1 cellular context compared by ENCODE assay signal in genomic region chr20:49281059-49281912, GRCh38.
A peak's percentile ranks its signal among the peaks of the same experiment; 100 is the strongest.
TF ChIP-seq lines count a peak whose summit lies in the region.

No MANE protein-coding gene starts in this region.

TF ChIP-seq in HepG2, 621 proteins besides CTCF, POLR2A, EP300 and RAD21 (continued from another document and continues in another):
- TF ChIP-seq, protein P1, sequence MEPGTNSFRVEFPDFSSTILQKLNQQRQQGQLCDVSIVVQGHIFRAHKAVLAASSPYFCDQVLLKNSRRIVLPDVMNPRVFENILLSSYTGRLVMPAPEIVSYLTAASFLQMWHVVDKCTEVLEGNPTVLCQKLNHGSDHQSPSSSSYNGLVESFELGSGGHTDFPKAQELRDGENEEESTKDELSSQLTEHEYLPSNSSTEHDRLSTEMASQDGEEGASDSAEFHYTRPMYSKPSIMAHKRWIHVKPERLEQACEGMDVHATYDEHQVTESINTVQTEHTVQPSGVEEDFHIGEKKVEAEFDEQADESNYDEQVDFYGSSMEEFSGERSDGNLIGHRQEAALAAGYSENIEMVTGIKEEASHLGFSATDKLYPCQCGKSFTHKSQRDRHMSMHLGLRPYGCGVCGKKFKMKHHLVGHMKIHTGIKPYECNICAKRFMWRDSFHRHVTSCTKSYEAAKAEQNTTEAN (CRISPR knock-in tag; conservative IDR thresholded peaks at IDR 0.05), result no peak
- TF ChIP-seq ZNF879 (CRISPR knock-in tag; IDR thresholded peaks at IDR 0.05), result no peak
- TF ChIP-seq ZNF7 (CRISPR knock-in tag; IDR thresholded peaks at IDR 0.05), result no peak
- no peak for TF ChIP-seq ZNF569 (CRISPR knock-in tag; IDR thresholded peaks at IDR 0.05; ENCODE audit: borderline replicate concordance)
- no peak for TF ChIP-seq ZKSCAN1 (IDR thresholded peaks at IDR 0.05; ENCODE audit: low read length)
- no peak; the same call in 1 of the 2 replicates for TF ChIP-seq POGZ (CRISPR knock-in tag; IDR thresholded peaks at IDR 0.05)
- 0 out of 2 replicates have a peak, but pooled peaks have one; percentile 24 for TF ChIP-seq ZNF878 (CRISPR knock-in tag; IDR thresholded peaks at IDR 0.05)
- TF ChIP-seq, protein P2, sequence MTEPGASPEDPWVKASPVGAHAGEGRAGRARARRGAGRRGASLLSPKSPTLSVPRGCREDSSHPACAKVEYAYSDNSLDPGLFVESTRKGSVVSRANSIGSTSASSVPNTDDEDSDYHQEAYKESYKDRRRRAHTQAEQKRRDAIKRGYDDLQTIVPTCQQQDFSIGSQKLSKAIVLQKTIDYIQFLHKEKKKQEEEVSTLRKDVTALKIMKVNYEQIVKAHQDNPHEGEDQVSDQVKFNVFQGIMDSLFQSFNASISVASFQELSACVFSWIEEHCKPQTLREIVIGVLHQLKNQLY (CRISPR knock-in tag; IDR thresholded peaks at IDR 0.05), result no peak
- TF ChIP-seq ZNF891 (CRISPR knock-in tag; IDR thresholded peaks at IDR 0.05), result no peak
- TF ChIP-seq, protein P3, sequence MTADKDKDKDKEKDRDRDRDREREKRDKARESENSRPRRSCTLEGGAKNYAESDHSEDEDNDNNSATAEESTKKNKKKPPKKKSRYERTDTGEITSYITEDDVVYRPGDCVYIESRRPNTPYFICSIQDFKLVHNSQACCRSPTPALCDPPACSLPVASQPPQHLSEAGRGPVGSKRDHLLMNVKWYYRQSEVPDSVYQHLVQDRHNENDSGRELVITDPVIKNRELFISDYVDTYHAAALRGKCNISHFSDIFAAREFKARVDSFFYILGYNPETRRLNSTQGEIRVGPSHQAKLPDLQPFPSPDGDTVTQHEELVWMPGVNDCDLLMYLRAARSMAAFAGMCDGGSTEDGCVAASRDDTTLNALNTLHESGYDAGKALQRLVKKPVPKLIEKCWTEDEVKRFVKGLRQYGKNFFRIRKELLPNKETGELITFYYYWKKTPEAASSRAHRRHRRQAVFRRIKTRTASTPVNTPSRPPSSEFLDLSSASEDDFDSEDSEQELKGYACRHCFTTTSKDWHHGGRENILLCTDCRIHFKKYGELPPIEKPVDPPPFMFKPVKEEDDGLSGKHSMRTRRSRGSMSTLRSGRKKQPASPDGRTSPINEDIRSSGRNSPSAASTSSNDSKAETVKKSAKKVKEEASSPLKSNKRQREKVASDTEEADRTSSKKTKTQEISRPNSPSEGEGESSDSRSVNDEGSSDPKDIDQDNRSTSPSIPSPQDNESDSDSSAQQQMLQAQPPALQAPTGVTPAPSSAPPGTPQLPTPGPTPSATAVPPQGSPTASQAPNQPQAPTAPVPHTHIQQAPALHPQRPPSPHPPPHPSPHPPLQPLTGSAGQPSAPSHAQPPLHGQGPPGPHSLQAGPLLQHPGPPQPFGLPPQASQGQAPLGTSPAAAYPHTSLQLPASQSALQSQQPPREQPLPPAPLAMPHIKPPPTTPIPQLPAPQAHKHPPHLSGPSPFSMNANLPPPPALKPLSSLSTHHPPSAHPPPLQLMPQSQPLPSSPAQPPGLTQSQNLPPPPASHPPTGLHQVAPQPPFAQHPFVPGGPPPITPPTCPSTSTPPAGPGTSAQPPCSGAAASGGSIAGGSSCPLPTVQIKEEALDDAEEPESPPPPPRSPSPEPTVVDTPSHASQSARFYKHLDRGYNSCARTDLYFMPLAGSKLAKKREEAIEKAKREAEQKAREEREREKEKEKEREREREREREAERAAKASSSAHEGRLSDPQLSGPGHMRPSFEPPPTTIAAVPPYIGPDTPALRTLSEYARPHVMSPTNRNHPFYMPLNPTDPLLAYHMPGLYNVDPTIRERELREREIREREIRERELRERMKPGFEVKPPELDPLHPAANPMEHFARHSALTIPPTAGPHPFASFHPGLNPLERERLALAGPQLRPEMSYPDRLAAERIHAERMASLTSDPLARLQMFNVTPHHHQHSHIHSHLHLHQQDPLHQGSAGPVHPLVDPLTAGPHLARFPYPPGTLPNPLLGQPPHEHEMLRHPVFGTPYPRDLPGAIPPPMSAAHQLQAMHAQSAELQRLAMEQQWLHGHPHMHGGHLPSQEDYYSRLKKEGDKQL (CRISPR knock-in tag; IDR thresholded peaks at IDR 0.05; ENCODE audit: low read depth), result no peak
- no peak for TF ChIP-seq ZNF275 (CRISPR knock-in tag; IDR thresholded peaks at IDR 0.05; ENCODE audit: borderline replicate concordance)
- no peak; the same call in 1 of the 2 replicates for TF ChIP-seq JUNB (CRISPR knock-in tag; IDR thresholded peaks at IDR 0.05; ENCODE audit: borderline replicate concordance)
- peak; percentile 68; the same call in 1 of the 2 replicates for TF ChIP-seq NFIC (IDR thresholded peaks at IDR 0.05; ENCODE audit: low read length)
- TF ChIP-seq ATAD3A (CRISPR knock-in tag; IDR thresholded peaks at IDR 0.05), result no peak
- TF ChIP-seq SMAD9 (CRISPR knock-in tag; IDR thresholded peaks at IDR 0.05), result no peak
- TF ChIP-seq, protein P4, sequence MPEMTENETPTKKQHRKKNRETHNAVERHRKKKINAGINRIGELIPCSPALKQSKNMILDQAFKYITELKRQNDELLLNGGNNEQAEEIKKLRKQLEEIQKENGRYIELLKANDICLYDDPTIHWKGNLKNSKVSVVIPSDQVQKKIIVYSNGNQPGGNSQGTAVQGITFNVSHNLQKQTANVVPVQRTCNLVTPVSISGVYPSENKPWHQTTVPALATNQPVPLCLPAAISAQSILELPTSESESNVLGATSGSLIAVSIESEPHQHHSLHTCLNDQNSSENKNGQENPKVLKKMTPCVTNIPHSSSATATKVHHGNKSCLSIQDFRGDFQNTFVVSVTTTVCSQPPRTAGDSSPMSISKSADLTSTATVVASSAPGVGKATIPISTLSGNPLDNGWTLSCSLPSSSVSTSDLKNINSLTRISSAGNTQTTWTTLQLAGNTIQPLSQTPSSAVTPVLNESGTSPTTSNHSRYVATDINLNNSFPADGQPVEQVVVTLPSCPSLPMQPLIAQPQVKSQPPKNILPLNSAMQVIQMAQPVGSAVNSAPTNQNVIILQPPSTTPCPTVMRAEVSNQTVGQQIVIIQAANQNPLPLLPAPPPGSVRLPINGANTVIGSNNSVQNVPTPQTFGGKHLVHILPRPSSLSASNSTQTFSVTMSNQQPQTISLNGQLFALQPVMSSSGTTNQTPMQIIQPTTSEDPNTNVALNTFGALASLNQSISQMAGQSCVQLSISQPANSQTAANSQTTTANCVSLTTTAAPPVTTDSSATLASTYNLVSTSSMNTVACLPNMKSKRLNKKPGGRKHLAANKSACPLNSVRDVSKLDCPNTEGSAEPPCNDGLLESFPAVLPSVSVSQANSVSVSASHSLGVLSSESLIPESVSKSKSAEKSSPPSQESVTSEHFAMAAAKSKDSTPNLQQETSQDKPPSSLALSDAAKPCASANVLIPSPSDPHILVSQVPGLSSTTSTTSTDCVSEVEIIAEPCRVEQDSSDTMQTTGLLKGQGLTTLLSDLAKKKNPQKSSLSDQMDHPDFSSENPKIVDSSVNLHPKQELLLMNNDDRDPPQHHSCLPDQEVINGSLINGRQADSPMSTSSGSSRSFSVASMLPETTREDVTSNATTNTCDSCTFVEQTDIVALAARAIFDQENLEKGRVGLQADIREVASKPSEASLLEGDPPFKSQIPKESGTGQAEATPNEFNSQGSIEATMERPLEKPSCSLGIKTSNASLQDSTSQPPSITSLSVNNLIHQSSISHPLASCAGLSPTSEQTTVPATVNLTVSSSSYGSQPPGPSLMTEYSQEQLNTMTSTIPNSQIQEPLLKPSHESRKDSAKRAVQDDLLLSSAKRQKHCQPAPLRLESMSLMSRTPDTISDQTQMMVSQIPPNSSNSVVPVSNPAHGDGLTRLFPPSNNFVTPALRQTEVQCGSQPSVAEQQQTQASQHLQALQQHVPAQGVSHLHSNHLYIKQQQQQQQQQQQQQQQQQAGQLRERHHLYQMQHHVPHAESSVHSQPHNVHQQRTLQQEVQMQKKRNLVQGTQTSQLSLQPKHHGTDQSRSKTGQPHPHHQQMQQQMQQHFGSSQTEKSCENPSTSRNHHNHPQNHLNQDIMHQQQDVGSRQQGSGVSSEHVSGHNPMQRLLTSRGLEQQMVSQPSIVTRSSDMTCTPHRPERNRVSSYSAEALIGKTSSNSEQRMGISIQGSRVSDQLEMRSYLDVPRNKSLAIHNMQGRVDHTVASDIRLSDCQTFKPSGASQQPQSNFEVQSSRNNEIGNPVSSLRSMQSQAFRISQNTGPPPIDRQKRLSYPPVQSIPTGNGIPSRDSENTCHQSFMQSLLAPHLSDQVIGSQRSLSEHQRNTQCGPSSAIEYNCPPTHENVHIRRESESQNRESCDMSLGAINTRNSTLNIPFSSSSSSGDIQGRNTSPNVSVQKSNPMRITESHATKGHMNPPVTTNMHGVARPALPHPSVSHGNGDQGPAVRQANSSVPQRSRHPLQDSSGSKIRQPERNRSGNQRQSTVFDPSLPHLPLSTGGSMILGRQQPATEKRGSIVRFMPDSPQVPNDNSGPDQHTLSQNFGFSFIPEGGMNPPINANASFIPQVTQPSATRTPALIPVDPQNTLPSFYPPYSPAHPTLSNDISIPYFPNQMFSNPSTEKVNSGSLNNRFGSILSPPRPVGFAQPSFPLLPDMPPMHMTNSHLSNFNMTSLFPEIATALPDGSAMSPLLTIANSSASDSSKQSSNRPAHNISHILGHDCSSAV (CRISPR knock-in tag; IDR thresholded peaks at IDR 0.05; ENCODE audit: borderline replicate concordance), result no peak
- no peak for TF ChIP-seq TBX3 (IDR thresholded peaks at IDR 0.05; ENCODE audit: borderline replicate concordance)
- no peak for TF ChIP-seq NR3C1 (CRISPR knock-in tag; IDR thresholded peaks at IDR 0.05)
- TF ChIP-seq ZNF20 (CRISPR knock-in tag; IDR thresholded peaks at IDR 0.05), result no peak
- no peak for TF ChIP-seq ZNF207 (IDR thresholded peaks at IDR 0.05; ENCODE audit: borderline replicate concordance)
- TF ChIP-seq CREBL2 (CRISPR knock-in tag; IDR thresholded peaks at IDR 0.05; ENCODE audit: borderline replicate concordance), result no peak
- TF ChIP-seq MBNL3 (CRISPR knock-in tag; conservative IDR thresholded peaks at IDR 0.05), result no peak
- TF ChIP-seq CC2D1A (CRISPR knock-in tag; IDR thresholded peaks at IDR 0.05), result no peak
- TF ChIP-seq LRRFIP1 (CRISPR knock-in tag; conservative IDR thresholded peaks at IDR 0.05), result peak; percentile 7; the same call in 1 of the 2 replicates
- TF ChIP-seq ZNF44 (CRISPR knock-in tag; IDR thresholded peaks at IDR 0.05), result 0 out of 2 replicates have a peak, but pooled peaks have one; percentile 0
- TF ChIP-seq ZNF432 (CRISPR knock-in tag; IDR thresholded peaks at IDR 0.05; ENCODE audit: borderline replicate concordance), result no peak
- no peak for TF ChIP-seq GZF1 (CRISPR knock-in tag; IDR thresholded peaks at IDR 0.05)
- peak; percentile 59; the same call in 1 of the 2 replicates for TF ChIP-seq FOXP4 (CRISPR knock-in tag; IDR thresholded peaks at IDR 0.05)
- TF ChIP-seq DMAP1 (CRISPR knock-in tag; IDR thresholded peaks at IDR 0.05), result no peak
- no peak for TF ChIP-seq ZNF282 (IDR thresholded peaks at IDR 0.05; ENCODE audit: partially characterized antibody)
- TF ChIP-seq FUBP1 (CRISPR knock-in tag; IDR thresholded peaks at IDR 0.05; ENCODE audit: borderline replicate concordance), result no peak
- TF ChIP-seq POLR2AphosphoS2 (IDR thresholded peaks at IDR 0.05; ENCODE audit: low read depth, low read length), result peak; percentile 93
- TF ChIP-seq AKAP8 (CRISPR knock-in tag; IDR thresholded peaks at IDR 0.05), result no peak
